8 cellular contexts compared by ENCODE assay signal in genomic region chr12:110689601-110690430, GRCh38. TPM values are rescaled to one million over a fixed set of nuclear protein-coding genes. Genes with fewer than 3 reads are reported as not detected.
DNase-seq lines count a peak whose midpoint lies in the region; ATAC-seq and TF ChIP-seq lines count a peak whose summit lies in the region.

No MANE protein-coding gene starts in this region.

- peaks cover 8% of the 10 kb centered on the region for H3K4me1 ChIP-seq in GM23338 (ENCODE audit: insufficient read depth)

- peak; percentile 74 for DNase-seq in ELF-1 (ENCODE audit: low read depth, low spot score)
- peak; percentile 83 for DNase-seq in GM23338 (ENCODE audit: low spot score)
- DNase-seq in RPMI7951 (ENCODE audit: low read depth) = peak; percentile 8
- DNase-seq in astrocyte of the cerebellum (ENCODE audit: low read depth) = no peak
- peak in 1 of 2 donors; percentile 50 for DNase-seq in left colon
- DNase-seq in stimulated activated CD8-positive, alpha-beta memory T cell treated with anti-CD3 and anti-CD28 coated beads, Interleukin-2, amount 100 ng/mL, for 48 hours (ENCODE audit: low read depth in 2 of 2) = peak; percentile 32 to 45
- no peak for DNase-seq in NCI-H2171 (lab: John Stamatoyannopoulos, UW)
- no peak for DNase-seq in HCEC 1CT

- H3K79me2 ChIP-seq in GM23338 (replicated peaks; ENCODE audit: insufficient read depth) = no peaks in the 10 kb centered on the region

- no peaks in the 10 kb centered on the region; the same call in 1 of the 3 replicates for H3K36me3 Mint-ChIP-seq in GM23338 (ENCODE audit: low read depth)

- peak overlapping the region; percentile 79 for H3K27ac Mint-ChIP-seq in GM23338

- no peaks in the 10 kb centered on the region for H3K36me3 ChIP-seq in GM23338 (ENCODE audit: insufficient read depth)

- H3K4me1 Mint-ChIP-seq in GM23338 = peaks cover 14% of the 10 kb centered on the region

- peak overlapping the region; percentile 99 for H2AFZ ChIP-seq in GM23338

- peak; percentile 81 for ATAC-seq in GM23338
- ATAC-seq in left colon = peak; percentile 56

- in situ Hi-C loops in astrocyte of the cerebellum (cut with HindIII; ENCODE audit: low sequenced_read_pairs) = no loop called here

- H3K9me3 Mint-ChIP-seq in GM23338 = no peaks in the 10 kb centered on the region; the same call in 2 of the 3 replicates

- H3K27me3 ChIP-seq in GM23338 (ENCODE audit: insufficient read depth) = peaks cover 15% of the 10 kb centered on the region

- peaks cover 24% of the 10 kb centered on the region for H3K27me3 Mint-ChIP-seq in GM23338 (ENCODE audit: insufficient read depth, low read depth, poor library complexity)

- H3K4me2 ChIP-seq in GM23338 = peak overlapping the region; percentile 85

- intact Hi-C loops in left colon (cut with DNase I, micrococcal nuclease) = no loop called here

- H3K4me3 ChIP-seq in GM23338 = peak overlapping the region; percentile 80
- peak overlapping the region; percentile 51 for H3K4me3 ChIP-seq in astrocyte of the cerebellum (ENCODE audit: low read depth, low read length)

- H3F3A ChIP-seq in GM23338 (replicated peaks; ENCODE audit: low read depth) = peaks cover 6% of the 10 kb centered on the region; the same call in 1 of the 2 replicates

- no peaks in the 10 kb centered on the region for H4K20me1 ChIP-seq in GM23338 (replicated peaks; ENCODE audit: insufficient read depth)

- no peaks in the 10 kb centered on the region for H3K9me2 ChIP-seq in GM23338 (ENCODE audit: insufficient read depth)

- no peak for TF ChIP-seq CTCF in GM23338 (conservative IDR thresholded peaks at IDR 0.05; ENCODE audit: low read depth in 2 of 2)
- no peak for TF ChIP-seq CTCF in astrocyte of the cerebellum (IDR thresholded peaks at IDR 0.05; ENCODE audit: low read depth, low read length, missing control alignments)

- peak overlapping the region; percentile 69; the same call in 1 of the 2 replicates for H3K27ac ChIP-seq in GM23338 (ENCODE audit: low read depth)

- peak overlapping the region; percentile 87 for H3K4me3 Mint-ChIP-seq in GM23338

TF ChIP-seq in GM23338, 12 proteins besides CTCF, POLR2A, EP300 and RAD21:
- TF ChIP-seq EZH2phosphoT487 (IDR thresholded peaks at IDR 0.05; ENCODE audit: unreplicated experiment) (no peak), POLR2AphosphoS5 (IDR thresholded peaks at IDR 0.05; ENCODE audit: low read depth) (peak; percentile 33), ZNF114 (CRISPR knock-in tag; IDR thresholded peaks at IDR 0.05) (no peak)

RNA-seq across cellular contexts. Expression of gene HVCN1, which starts 0.9 kb away (rescaled TPM):
- total RNA-seq in GM23338 (2014; rRNA removed; shearing (Covaris generic)) = 10.7 and 11.8 TPM in 2 replicates
- 10.1 and 10.4 TPM in 2 replicates for polyA plus RNA-seq in GM23338 (2016; fragmentation: Nextera tagmentation; extraction: Ambion mirVana)
- 2.2 and 3.2 TPM in 2 replicates for total RNA-seq in RPMI7951 (2014; rRNA removed; shearing (Covaris generic))
- total RNA-seq in left colon = 1 to 10 TPM; 1.4 to 3.0 TPM

RNA-seq across cellular contexts. Expression of gene PPP1CC, which starts 52.9 kb away (rescaled TPM):
- total RNA-seq in GM23338 (2014; rRNA removed; shearing (Covaris generic)) = 501 and 577 TPM in 2 replicates
- 272 and 276 TPM in 2 replicates for polyA plus RNA-seq in GM23338 (2016; fragmentation: Nextera tagmentation; extraction: Ambion mirVana)
- total RNA-seq in RPMI7951 (2014; rRNA removed; shearing (Covaris generic)) = 138 and 148 TPM in 2 replicates
- 100 to 1,000 TPM; 165 to 178 TPM for total RNA-seq in left colon

Comparison
In these comparisons a context has a peak if more than half of its experiments do, and no peak if none do; other contexts are left out.
1. DNase-seq: peak in ELF-1 (single experiment), GM23338 (single experiment), RPMI7951 (single experiment) and stimulated activated CD8-positive, alpha-beta memory T cell treated with anti-CD3 and anti-CD28 coated beads, Interleukin-2, amount 100 ng/mL, for 48 hours (2 of 2); none in astrocyte of the cerebellum (single experiment), NCI-H2171 (single experiment) and HCEC 1CT (single experiment).